Comparison of ENCODE assay signal across 1 cellular context in genomic region chr12:95996034-95996658, GRCh38.
TF ChIP-seq lines count a peak whose summit lies in the region.

TSS of gene HAL (minus strand) at chr12:95996344. CDS start at chr12:95995910, 434 bp downstream.

TF ChIP-seq in HepG2, 621 proteins besides CTCF, POLR2A, EP300 and RAD21 (continued from another document):
- TF ChIP-seq, protein P1, sequence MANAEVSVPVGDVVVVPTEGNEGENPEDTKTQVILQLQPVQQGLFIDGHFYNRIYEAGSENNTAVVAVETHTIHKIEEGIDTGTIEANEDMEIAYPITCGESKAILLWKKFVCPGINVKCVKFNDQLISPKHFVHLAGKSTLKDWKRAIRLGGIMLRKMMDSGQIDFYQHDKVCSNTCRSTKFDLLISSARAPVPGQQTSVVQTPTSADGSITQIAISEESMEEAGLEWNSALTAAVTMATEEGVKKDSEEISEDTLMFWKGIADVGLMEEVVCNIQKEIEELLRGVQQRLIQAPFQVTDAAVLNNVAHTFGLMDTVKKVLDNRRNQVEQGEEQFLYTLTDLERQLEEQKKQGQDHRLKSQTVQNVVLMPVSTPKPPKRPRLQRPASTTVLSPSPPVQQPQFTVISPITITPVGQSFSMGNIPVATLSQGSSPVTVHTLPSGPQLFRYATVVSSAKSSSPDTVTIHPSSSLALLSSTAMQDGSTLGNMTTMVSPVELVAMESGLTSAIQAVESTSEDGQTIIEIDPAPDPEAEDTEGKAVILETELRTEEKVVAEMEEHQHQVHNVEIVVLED (CRISPR knock-in tag; IDR thresholded peaks at IDR 0.05; ENCODE audit: borderline replicate concordance), result peak; percentile 55; the same call in 1 of the 2 replicates
- TF ChIP-seq ZSCAN12 (CRISPR knock-in tag; IDR thresholded peaks at IDR 0.05) (no peak), ZNF816 (CRISPR knock-in tag; IDR thresholded peaks at IDR 0.05; ENCODE audit: borderline replicate concordance) (peak; percentile 99), ZNF598 (CRISPR knock-in tag; IDR thresholded peaks at IDR 0.05; ENCODE audit: borderline replicate concordance) (no peak), ZNF549 (CRISPR knock-in tag; IDR thresholded peaks at IDR 0.05) (no peak), KLF15 (CRISPR knock-in tag; IDR thresholded peaks at IDR 0.05; ENCODE audit: borderline replicate concordance) (no peak), NCOR1 (IDR thresholded peaks at IDR 0.05; ENCODE audit: borderline replicate concordance, low read length) (peak; percentile 93), ZNF75D (CRISPR knock-in tag; IDR thresholded peaks at IDR 0.05; ENCODE audit: borderline replicate concordance) (no peak), CEBPB (IDR thresholded peaks at IDR 0.05; ENCODE audit: borderline replicate concordance, low read depth, low read length) (peak; percentile 100), KDM5A (IDR thresholded peaks at IDR 0.05; ENCODE audit: borderline replicate concordance, low read length) (peak; percentile 24; the same call in 1 of the 2 replicates), TMF1 (CRISPR knock-in tag; IDR thresholded peaks at IDR 0.05; ENCODE audit: low read depth) (peak; percentile 73; the same call in 1 of the 2 replicates), ZNF468 (CRISPR knock-in tag; IDR thresholded peaks at IDR 0.05) (0 out of 2 replicates have a peak, but pooled peaks have one; percentile 53), SOX6 (IDR thresholded peaks at IDR 0.05) (no peak), SOX6 (CRISPR knock-in tag; IDR thresholded peaks at IDR 0.05) (peak; percentile 99), CBX5 (CRISPR knock-in tag; IDR thresholded peaks at IDR 0.05; ENCODE audit: borderline replicate concordance) (peak; percentile 47; the same call in 1 of the 2 replicates), PPARG (CRISPR knock-in tag; conservative IDR thresholded peaks at IDR 0.05) (peak; percentile 89), SNAPC4 (CRISPR knock-in tag; IDR thresholded peaks at IDR 0.05) (peak; percentile 72; the same call in 1 of the 2 replicates), ZSCAN5A (CRISPR knock-in tag; IDR thresholded peaks at IDR 0.05; ENCODE audit: borderline replicate concordance) (peak; percentile 93), NAIF1 (CRISPR knock-in tag; IDR thresholded peaks at IDR 0.05; ENCODE audit: borderline replicate concordance) (peak; percentile 61; the same call in 1 of the 2 replicates)
- TF ChIP-seq, protein P2, sequence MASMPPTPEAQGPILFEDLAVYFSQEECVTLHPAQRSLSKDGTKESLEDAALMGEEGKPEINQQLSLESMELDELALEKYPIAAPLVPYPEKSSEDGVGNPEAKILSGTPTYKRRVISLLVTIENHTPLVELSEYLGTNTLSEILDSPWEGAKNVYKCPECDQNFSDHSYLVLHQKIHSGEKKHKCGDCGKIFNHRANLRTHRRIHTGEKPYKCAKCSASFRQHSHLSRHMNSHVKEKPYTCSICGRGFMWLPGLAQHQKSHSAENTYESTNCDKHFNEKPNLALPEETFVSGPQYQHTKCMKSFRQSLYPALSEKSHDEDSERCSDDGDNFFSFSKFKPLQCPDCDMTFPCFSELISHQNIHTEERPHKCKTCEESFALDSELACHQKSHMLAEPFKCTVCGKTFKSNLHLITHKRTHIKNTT (CRISPR knock-in tag; IDR thresholded peaks at IDR 0.05), result no peak
- TF ChIP-seq, protein P3, sequence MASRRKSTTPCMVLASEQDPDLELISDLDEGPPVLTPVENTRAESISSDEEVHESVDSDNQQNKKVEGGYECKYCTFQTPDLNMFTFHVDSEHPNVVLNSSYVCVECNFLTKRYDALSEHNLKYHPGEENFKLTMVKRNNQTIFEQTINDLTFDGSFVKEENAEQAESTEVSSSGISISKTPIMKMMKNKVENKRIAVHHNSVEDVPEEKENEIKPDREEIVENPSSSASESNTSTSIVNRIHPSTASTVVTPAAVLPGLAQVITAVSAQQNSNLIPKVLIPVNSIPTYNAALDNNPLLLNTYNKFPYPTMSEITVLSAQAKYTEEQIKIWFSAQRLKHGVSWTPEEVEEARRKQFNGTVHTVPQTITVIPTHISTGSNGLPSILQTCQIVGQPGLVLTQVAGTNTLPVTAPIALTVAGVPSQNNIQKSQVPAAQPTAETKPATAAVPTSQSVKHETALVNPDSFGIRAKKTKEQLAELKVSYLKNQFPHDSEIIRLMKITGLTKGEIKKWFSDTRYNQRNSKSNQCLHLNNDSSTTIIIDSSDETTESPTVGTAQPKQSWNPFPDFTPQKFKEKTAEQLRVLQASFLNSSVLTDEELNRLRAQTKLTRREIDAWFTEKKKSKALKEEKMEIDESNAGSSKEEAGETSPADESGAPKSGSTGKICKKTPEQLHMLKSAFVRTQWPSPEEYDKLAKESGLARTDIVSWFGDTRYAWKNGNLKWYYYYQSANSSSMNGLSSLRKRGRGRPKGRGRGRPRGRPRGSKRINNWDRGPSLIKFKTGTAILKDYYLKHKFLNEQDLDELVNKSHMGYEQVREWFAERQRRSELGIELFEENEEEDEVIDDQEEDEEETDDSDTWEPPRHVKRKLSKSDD (CRISPR knock-in tag; IDR thresholded peaks at IDR 0.05; ENCODE audit: low read depth), result peak; percentile 83
